8 cellular contexts compared by ENCODE assay signal in genomic region chr6:27495386-27496135, GRCh38. TPM values are rescaled to one million over a fixed set of nuclear protein-coding genes. Genes with fewer than 3 reads are reported as not detected.
DNase-seq lines count a peak whose midpoint lies in the region; ATAC-seq and TF ChIP-seq lines count a peak whose summit lies in the region.

No MANE protein-coding gene starts in this region.

- H3K27me3 Mint-ChIP-seq in T-helper 17 cell (peaks cover 45% of the 10 kb centered on the region), chondrocyte (ENCODE audit: low read depth) (peaks cover 26% of the 10 kb centered on the region)

- peak overlapping the region; percentile 39 for H3K4me3 Mint-ChIP-seq in T-helper 17 cell
- peak overlapping the region; percentile 83 for H3K4me3 Mint-ChIP-seq in chondrocyte (ENCODE audit: unreplicated experiment)

- peaks cover 2% of the 10 kb centered on the region for H3K9me3 Mint-ChIP-seq in chondrocyte (ENCODE audit: low read depth)

- H3K4me1 Mint-ChIP-seq in T-helper 17 cell (peaks cover 8% of the 10 kb centered on the region), chondrocyte (ENCODE audit: low read depth) (peaks cover 8% of the 10 kb centered on the region)

- ATAC-seq in HG02884 (IDR thresholded peaks at IDR 0.05; ENCODE audit: unreplicated experiment) (peak; percentile 68), T-helper 17 cell (peak; percentile 10)

- peak; percentile 71 for DNase-seq in GM04503 (ENCODE audit: low read depth)
- DNase-seq in T-helper 17 cell = no peak
- no peak for DNase-seq in chondrocyte (ENCODE audit: low spot score)
- DNase-seq in lower leg skin (ENCODE audit: low spot score in 2 of 2) = peak in 1 of 2 donors; percentile 81
- peak; percentile 88 for DNase-seq in stimulated activated CD8-positive, alpha-beta memory T cell treated with anti-CD3 and anti-CD28 coated beads, Interleukin-4, amount 100 ng/mL, for 48 hours
- DNase-seq in cerebellum (ENCODE audit: low spot score) = no peak
- DNase-seq in occipital lobe (lab: John Stamatoyannopoulos, UW) = no peak

- H3K27ac Mint-ChIP-seq in T-helper 17 cell (peak overlapping the region; percentile 5), chondrocyte (ENCODE audit: unreplicated experiment) (peak overlapping the region; percentile 87)

- H3K4me3 ChIP-seq in lower leg skin (ENCODE audit: low read depth, poor library complexity, severe bottlenecking) = peak overlapping the region; percentile 16

- H3K36me3 Mint-ChIP-seq in T-helper 17 cell (ENCODE audit: low read depth) (peaks cover 2% of the 10 kb centered on the region), chondrocyte (ENCODE audit: low read depth) (no peaks in the 10 kb centered on the region)

- TF ChIP-seq CTCF in chondrocyte (IDR thresholded peaks at IDR 0.05) (peak; percentile 57), lower leg skin (IDR thresholded peaks at IDR 0.05) (no peak)

- H3K9me3 ChIP-seq in T-helper 17 cell (ENCODE audit: control insufficient read depth, low read length, poor library complexity, severe bottlenecking) = no peaks in the 10 kb centered on the region

- TF ChIP-seq POLR2A in lower leg skin (IDR thresholded peaks at IDR 0.05) = no peak

- WGBS in lower leg skin, 2 donors = 5 to 9% methylated on average over 34 of the region's 34 CpGs

- intact Hi-C loops in lower leg skin (cut with DNase I; ENCODE audit: low total_unique reads) = no loop called here

RNA-seq across cellular contexts. Expression of gene ZNF184, which starts 22.7 kb away (rescaled TPM):
- total RNA-seq in T-helper 17 cell = 10 to 100 TPM in 1 of 2 donors, 1 to 10 TPM in 1; 9.8 to 12.5 TPM
- total RNA-seq in chondrocyte = 7.3 to 7.9 TPM (median 7.4 TPM) in 3 replicates
- 10 to 100 TPM in 3 of 4 donors, 1 to 10 TPM in 1; 9.5 to 14.0 (median 12.3) TPM for total RNA-seq in lower leg skin
- total RNA-seq in cerebellum = 16.3 TPM
- total RNA-seq in occipital lobe = 30.3 TPM

Comparison
In these comparisons a context has a peak if more than half of its experiments do, and no peak if none do; other contexts are left out.
1. DNase-seq: peak in GM04503 (single experiment) and stimulated activated CD8-positive, alpha-beta memory T cell treated with anti-CD3 and anti-CD28 coated beads, Interleukin-4, amount 100 ng/mL, for 48 hours (single experiment); none in T-helper 17 cell (0 of 3), chondrocyte (single experiment), cerebellum (single experiment) and occipital lobe (single experiment).